Comparison of ENCODE assay signal across 11 cellular contexts in genomic region chr9:134375011-134375390, GRCh38. TPM values are rescaled to one million over a fixed set of nuclear protein-coding genes. Genes with fewer than 3 reads are reported as not detected.
A peak's percentile ranks its signal among the peaks of the same experiment; 100 is the strongest.
DNase-seq lines count a peak whose midpoint lies in the region; ATAC-seq and TF ChIP-seq lines count a peak whose summit lies in the region.
"Had no signal": no experiment of that assay in that cellular context is flagged by ENCODE, and none has a peak within 500 bp of the region (broad histone marks: within the 10 kb centered on the region; RNA-seq: fewer than 3 reads in every experiment).

No MANE protein-coding gene starts in this region.

- no peak overlapping the region for H3K4me3 Mint-ChIP-seq in CD8-positive, alpha-beta T cell

- no peaks in the 10 kb centered on the region for H3K9me3 Mint-ChIP-seq in CD8-positive, alpha-beta T cell
- H3K9me3 Mint-ChIP-seq: naive B cell had no signal

- peak overlapping the region; percentile 60 for H3K27ac Mint-ChIP-seq in CD8-positive, alpha-beta T cell

- H3K4me1 Mint-ChIP-seq in CD8-positive, alpha-beta T cell (ENCODE audit: low read depth): peaks cover 8% of the 10 kb centered on the region

- WGBS in body of pancreas, 2 donors: 12 to 16% methylated on average over 5 to 6 of the region's 6 CpGs
- 49% methylated on average over 6 of the region's 6 CpGs for WGBS in hepatocyte (ENCODE audit: low lambda C conversion rate, missing lambda C conversion rate)

- no peak for ATAC-seq in CD8-positive, alpha-beta T cell
- ATAC-seq in body of pancreas: peak; percentile 81
- no peak for ATAC-seq in HG03342 (IDR thresholded peaks at IDR 0.05; ENCODE audit: unreplicated experiment)

- H3K36me3 ChIP-seq in CD8-positive, alpha-beta T cell (ENCODE audit: insufficient read depth, low read length): no peaks in the 10 kb centered on the region
- H3K36me3 ChIP-seq in body of pancreas (replicated peaks in 1 of 2; ENCODE audit: insufficient read depth in 1 of 2, low read depth in 2 of 2) (no peaks in the 10 kb centered on the region), hepatocyte (replicated peaks; ENCODE audit: insufficient read depth, low read depth) (no peaks in the 10 kb centered on the region)

- no peaks in the 10 kb centered on the region for H3K27me3 Mint-ChIP-seq in CD8-positive, alpha-beta T cell (ENCODE audit: low read depth)

- POLR2A ChIA-PET in CD8-positive, alpha-beta T cell (lab: Charles Lee): no interaction called here

- no peak overlapping the region for H3K27ac ChIP-seq in CD8-positive, alpha-beta T cell (ENCODE audit: low read depth, low read length)
- H3K27ac ChIP-seq in body of pancreas (peak overlapping the region; percentile 70 to 95 (median 91)), hepatocyte (peak overlapping the region; percentile 59)

- CTCF ChIA-PET in CD8-positive, alpha-beta T cell (lab: Charles Lee): interaction anchor here (1.4 kb wide), 1 partner anchor 68 kb away, joined by 3 read pairs; no protein-coding TSS in a partner anchor

- H4K20me1 ChIP-seq in hepatocyte (ENCODE audit: insufficient read depth, poor library complexity, severe bottlenecking): peaks cover 97% of the 10 kb centered on the region

- peaks cover 4% of the 10 kb centered on the region for H3K4me1 ChIP-seq in CD8-positive, alpha-beta T cell (ENCODE audit: insufficient read depth, low read length)
- H3K4me1 ChIP-seq in body of pancreas (peaks cover 76% of the 10 kb centered on the region), hepatocyte (ENCODE audit: insufficient read depth) (peaks cover 45% of the 10 kb centered on the region)

- H3K4me3 ChIP-seq in CD8-positive, alpha-beta T cell (ENCODE audit: low read depth, low read length): no peak overlapping the region
- no peak overlapping the region for H3K4me3 ChIP-seq in body of pancreas
- H3K4me3 ChIP-seq in hepatocyte: no peak overlapping the region

- no peak for DNase-seq in CD8-positive, alpha-beta T cell
- DNase-seq in body of pancreas (peak; percentile 88 to 93 (median 92)), hepatocyte (ENCODE audit: low spot score) (no peak), renal cortical epithelial cell (ENCODE audit: low read depth) (peak; percentile 48), mucosa of gallbladder (ENCODE audit: low spot score) (no peak), NCI-H1417 treated with DMSO at 0.1 percent for 48 hours (lab: John Stamatoyannopoulos, UW) (no peak), NCI-H774 (lab: John Stamatoyannopoulos, UW) (no peak)
- DNase-seq: activated CD4-positive, CD25-positive, alpha-beta regulatory T cell; naive B cell; NCI-H2029 treated with DMSO at 0.1 percent for 48 hours had no signal

- H2AFZ ChIP-seq in hepatocyte: no peak overlapping the region

- no peaks in the 10 kb centered on the region for H3K36me3 Mint-ChIP-seq in CD8-positive, alpha-beta T cell
- H3K36me3 Mint-ChIP-seq: naive B cell had no signal

- intact Hi-C loops in CD8-positive, alpha-beta T cell (cut with DNase I, micrococcal nuclease): no loop called here
- intact Hi-C loops in body of pancreas (cut with DNase I): no loop called here

- TF ChIP-seq CTCF in CD8-positive, alpha-beta T cell (IDR thresholded peaks at IDR 0.05): no peak
- TF ChIP-seq CTCF in body of pancreas (IDR thresholded peaks at IDR 0.05): no peak
- TF ChIP-seq CTCF in hepatocyte (IDR thresholded peaks at IDR 0.05; ENCODE audit: poor library complexity): no peak

- TF ChIP-seq POLR2A in body of pancreas (IDR thresholded peaks at IDR 0.05): peak in 2 of 3 donors; percentile 46 to 47

- H3K79me2 ChIP-seq in hepatocyte: peaks cover 100% of the 10 kb centered on the region

- no peaks in the 10 kb centered on the region for H3K9me2 ChIP-seq in hepatocyte (replicated peaks; ENCODE audit: insufficient read depth)

- H3K27me3 ChIP-seq in CD8-positive, alpha-beta T cell (ENCODE audit: insufficient read depth, low read length): no peaks in the 10 kb centered on the region
- H3K27me3 ChIP-seq in body of pancreas: no peaks in the 10 kb centered on the region
- H3K27me3 ChIP-seq in hepatocyte: no peaks in the 10 kb centered on the region

- no peaks in the 10 kb centered on the region for H3K9me3 ChIP-seq in CD8-positive, alpha-beta T cell (ENCODE audit: low read length)
- H3K9me3 ChIP-seq in body of pancreas (no peaks in the 10 kb centered on the region), hepatocyte (ENCODE audit: low read depth) (no peaks in the 10 kb centered on the region)

- peak overlapping the region; percentile 62 for H3K4me2 ChIP-seq in hepatocyte

RNA-seq across cellular contexts. Expression of gene RXRA, which starts 48.7 kb away (rescaled TPM):
- total RNA-seq in CD8-positive, alpha-beta T cell: 10 to 100 TPM; 11.6 to 13.7 TPM
- total RNA-seq in body of pancreas (10 to 100 TPM; 31.4 to 41.9 TPM), hepatocyte (32.5 and 35.9 TPM in 2 replicates), renal cortical epithelial cell (8.3 and 26.5 TPM in 2 replicates), mucosa of gallbladder (106 TPM)
- polyA plus RNA-seq in hepatocyte: 34.3 and 41.6 TPM in 2 replicates

Comparison
In these comparisons a context has a peak if more than half of its experiments do, and no peak if none do; other contexts are left out.
1. DNase-seq: peak in body of pancreas (4 of 4) and renal cortical epithelial cell (single experiment); none in CD8-positive, alpha-beta T cell (0 of 7), hepatocyte (single experiment), mucosa of gallbladder (single experiment), NCI-H1417 treated with DMSO at 0.1 percent for 48 hours (single experiment) and NCI-H774 (single experiment).